17 cellular contexts compared by ENCODE assay signal in the genomic region with DNA sequence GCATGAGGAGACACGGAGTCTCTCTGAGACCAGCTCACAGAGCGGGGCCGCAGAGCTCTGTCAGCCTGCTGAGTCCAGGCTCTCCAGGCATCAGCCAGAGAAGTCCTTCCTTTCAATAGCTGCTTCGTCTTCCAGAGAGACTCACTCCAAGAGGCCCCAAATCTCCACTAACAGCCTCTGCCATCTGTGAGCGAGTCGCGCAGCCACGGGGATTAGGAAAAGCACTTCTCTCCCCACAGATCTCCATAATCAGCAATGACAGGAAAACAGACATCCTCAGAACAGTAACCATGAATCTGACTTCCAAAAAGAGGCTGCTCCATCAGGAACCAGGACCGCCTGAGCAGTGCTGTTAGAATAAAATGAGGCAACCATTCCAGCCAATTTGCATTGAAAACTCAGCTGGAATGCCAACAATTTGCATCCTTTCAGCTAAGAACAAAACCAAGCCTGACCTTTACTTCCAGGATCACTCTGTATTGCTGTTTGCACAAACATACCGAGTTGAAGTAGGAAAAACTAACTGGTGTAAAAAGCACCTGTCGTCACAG.
DNase-seq lines count a peak whose midpoint lies in the region; ATAC-seq and TF ChIP-seq lines count a peak whose summit lies in the region.
"Had no signal": no experiment of that assay in that cellular context is flagged by ENCODE, and none has a peak within 500 bp of the region (broad histone marks: within the 10 kb centered on the region; RNA-seq: fewer than 3 reads in every experiment).

No MANE protein-coding gene starts in this region.

- H3K4me3 ChIP-seq in smooth muscle cell: no peak overlapping the region
- H3K4me3 ChIP-seq: mucosa of descending colon had no signal

- peak overlapping the region; percentile 37 for H3K4me2 ChIP-seq in smooth muscle cell

- no peak overlapping the region for H3K9ac ChIP-seq in smooth muscle cell (ENCODE audit: low read depth)

- WGBS in smooth muscle cell (ENCODE audit: low lambda C conversion rate): 18% methylated on average over 11 of the region's 11 CpGs

- intact Hi-C loops in left ventricle myocardium superior (cut with micrococcal nuclease) (no loop called here), Right ventricle myocardium superior (cut with DNase I) (no loop called here)

- no peak for DNase-seq in left ventricle myocardium superior
- no peak for DNase-seq in Right ventricle myocardium superior
- peak; percentile 69 for DNase-seq in iPS DF 4.7 (ENCODE audit: extremely low read depth, low spot score)
- peak; percentile 12 for DNase-seq in smooth muscle cell (lab: John Stamatoyannopoulos, UW; ENCODE audit: unreplicated experiment)
- DNase-seq in effector CD8-positive, alpha-beta T cell (lab: John Stamatoyannopoulos, UW): no peak
- no peak for DNase-seq in activated naive CD4-positive, alpha-beta T cell (lab: John Stamatoyannopoulos, UW)
- DNase-seq in SKM-1 treated with dmso at 0.1 percent for 144 hours (lab: John Stamatoyannopoulos, UW; ENCODE audit: unreplicated experiment): no peak
- DNase-seq: activated effector memory CD4-positive, alpha-beta T cell treated with anti-CD3 and anti-CD28 coated beads, Interleukin-2, amount 50 U/mL, for 16 hours; brain microvascular endothelial cell; Caco-2; effector memory CD4-positive, alpha-beta T cell; foreskin keratinocyte; Karpas-422; kidney; mucosa of descending colon; NCI-H187 treated with DMSO at 0.1 percent for 48 hours had no signal

- ATAC-seq in left ventricle myocardium superior (peak; percentile 18), Right ventricle myocardium superior (ENCODE audit: poor library complexity) (no peak)
- ATAC-seq: mucosa of descending colon had no signal

- peaks cover 21% of the 10 kb centered on the region for H3K4me1 ChIP-seq in smooth muscle cell (ENCODE audit: low read depth)
- H3K4me1 ChIP-seq: Caco-2, foreskin keratinocyte had no signal

- no peak for TF ChIP-seq CTCF in VCaP (conservative IDR thresholded peaks at IDR 0.05)
- TF ChIP-seq CTCF in smooth muscle cell (IDR thresholded peaks at IDR 0.05; ENCODE audit: borderline replicate concordance, insufficient read depth, poor library complexity, severe bottlenecking): no peak

- no peaks in the 10 kb centered on the region for H3K36me3 ChIP-seq in smooth muscle cell (ENCODE audit: low read depth)
- H3K36me3 ChIP-seq: brain microvascular endothelial cell had no signal

- H3K27me3 ChIP-seq in smooth muscle cell (ENCODE audit: low read depth): no peaks in the 10 kb centered on the region
- H3K27me3 ChIP-seq: brain microvascular endothelial cell, foreskin keratinocyte had no signal

- H3K9me3 ChIP-seq in smooth muscle cell (replicated peaks; ENCODE audit: low read depth): no peaks in the 10 kb centered on the region
- H3K9me3 ChIP-seq: Caco-2, mucosa of descending colon had no signal

- no peaks in the 10 kb centered on the region for H3K79me2 ChIP-seq in smooth muscle cell (ENCODE audit: low read depth)

- H3K27ac ChIP-seq in VCaP: peak overlapping the region; percentile 97; the same call in 1 of the 2 replicates
- H3K27ac ChIP-seq in smooth muscle cell (ENCODE audit: low read depth): no peak overlapping the region
- H3K27ac ChIP-seq: brain microvascular endothelial cell, foreskin keratinocyte had no signal

- peaks cover 61% of the 10 kb centered on the region for H4K20me1 ChIP-seq in smooth muscle cell (ENCODE audit: low read depth)

- no peak overlapping the region for H2AFZ ChIP-seq in smooth muscle cell (ENCODE audit: low read depth)

- H3F3A ChIP-seq in smooth muscle cell (ENCODE audit: low read depth): no peaks in the 10 kb centered on the region

Comparison
In these comparisons a context has a peak if more than half of its experiments do, and no peak if none do; other contexts are left out.
1. DNase-seq: peak in iPS DF 4.7 (single experiment) and smooth muscle cell (single experiment); none in left ventricle myocardium superior (single experiment), Right ventricle myocardium superior (single experiment), effector CD8-positive, alpha-beta T cell (single experiment), activated naive CD4-positive, alpha-beta T cell (0 of 4) and SKM-1 treated with dmso at 0.1 percent for 144 hours (single experiment).